In genomic region chr2:151819920-151820319, GRCh38 we compare ENCODE assay signal across 1 cellular context.
TF ChIP-seq lines count a peak whose summit lies in the region.

No MANE protein-coding gene starts in this region.

TF ChIP-seq in GM12878, 131 proteins besides CTCF, POLR2A, EP300 and RAD21 (continued from another document):
- TF ChIP-seq, protein P1, sequence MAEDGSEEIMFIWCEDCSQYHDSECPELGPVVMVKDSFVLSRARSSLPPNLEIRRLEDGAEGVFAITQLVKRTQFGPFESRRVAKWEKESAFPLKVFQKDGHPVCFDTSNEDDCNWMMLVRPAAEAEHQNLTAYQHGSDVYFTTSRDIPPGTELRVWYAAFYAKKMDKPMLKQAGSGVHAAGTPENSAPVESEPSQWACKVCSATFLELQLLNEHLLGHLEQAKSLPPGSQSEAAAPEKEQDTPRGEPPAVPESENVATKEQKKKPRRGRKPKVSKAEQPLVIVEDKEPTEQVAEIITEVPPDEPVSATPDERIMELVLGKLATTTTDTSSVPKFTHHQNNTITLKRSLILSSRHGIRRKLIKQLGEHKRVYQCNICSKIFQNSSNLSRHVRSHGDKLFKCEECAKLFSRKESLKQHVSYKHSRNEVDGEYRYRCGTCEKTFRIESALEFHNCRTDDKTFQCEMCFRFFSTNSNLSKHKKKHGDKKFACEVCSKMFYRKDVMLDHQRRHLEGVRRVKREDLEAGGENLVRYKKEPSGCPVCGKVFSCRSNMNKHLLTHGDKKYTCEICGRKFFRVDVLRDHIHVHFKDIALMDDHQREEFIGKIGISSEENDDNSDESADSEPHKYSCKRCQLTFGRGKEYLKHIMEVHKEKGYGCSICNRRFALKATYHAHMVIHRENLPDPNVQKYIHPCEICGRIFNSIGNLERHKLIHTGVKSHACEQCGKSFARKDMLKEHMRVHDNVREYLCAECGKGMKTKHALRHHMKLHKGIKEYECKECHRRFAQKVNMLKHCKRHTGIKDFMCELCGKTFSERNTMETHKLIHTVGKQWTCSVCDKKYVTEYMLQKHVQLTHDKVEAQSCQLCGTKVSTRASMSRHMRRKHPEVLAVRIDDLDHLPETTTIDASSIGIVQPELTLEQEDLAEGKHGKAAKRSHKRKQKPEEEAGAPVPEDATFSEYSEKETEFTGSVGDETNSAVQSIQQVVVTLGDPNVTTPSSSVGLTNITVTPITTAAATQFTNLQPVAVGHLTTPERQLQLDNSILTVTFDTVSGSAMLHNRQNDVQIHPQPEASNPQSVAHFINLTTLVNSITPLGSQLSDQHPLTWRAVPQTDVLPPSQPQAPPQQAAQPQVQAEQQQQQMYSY (CRISPR knock-in tag; IDR thresholded peaks at IDR 0.05), result no peak
- TF ChIP-seq ZNF24 (IDR thresholded peaks at IDR 0.05), result no peak
- TF ChIP-seq SMAD5 (IDR thresholded peaks at IDR 0.05; ENCODE audit: low read depth), result no peak
- TF ChIP-seq RUNX3 (IDR thresholded peaks at IDR 0.05; ENCODE audit: low read length), result peak; percentile 30; the same call in 1 of the 2 replicates
- TF ChIP-seq, protein P2, sequence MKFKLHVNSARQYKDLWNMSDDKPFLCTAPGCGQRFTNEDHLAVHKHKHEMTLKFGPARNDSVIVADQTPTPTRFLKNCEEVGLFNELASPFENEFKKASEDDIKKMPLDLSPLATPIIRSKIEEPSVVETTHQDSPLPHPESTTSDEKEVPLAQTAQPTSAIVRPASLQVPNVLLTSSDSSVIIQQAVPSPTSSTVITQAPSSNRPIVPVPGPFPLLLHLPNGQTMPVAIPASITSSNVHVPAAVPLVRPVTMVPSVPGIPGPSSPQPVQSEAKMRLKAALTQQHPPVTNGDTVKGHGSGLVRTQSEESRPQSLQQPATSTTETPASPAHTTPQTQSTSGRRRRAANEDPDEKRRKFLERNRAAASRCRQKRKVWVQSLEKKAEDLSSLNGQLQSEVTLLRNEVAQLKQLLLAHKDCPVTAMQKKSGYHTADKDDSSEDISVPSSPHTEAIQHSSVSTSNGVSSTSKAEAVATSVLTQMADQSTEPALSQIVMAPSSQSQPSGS (IDR thresholded peaks at IDR 0.05; ENCODE audit: low read length), result peak; percentile 16; the same call in 1 of the 2 replicates
- TF ChIP-seq JUNB (IDR thresholded peaks at IDR 0.05), result peak; percentile 75
- TF ChIP-seq ETV6 (conservative IDR thresholded peaks at IDR 0.05 in 1 of 2, IDR thresholded peaks at IDR 0.05 in 1 of 2; ENCODE audit: borderline replicate concordance in 1 of 2, low read depth in 1 of 2), result peak in 1 of 2 experiments; percentile 25; a peak in 1 of 4 replicates
- TF ChIP-seq IRF4 (IDR thresholded peaks at IDR 0.05; ENCODE audit: low read depth, low read length), result peak; percentile 60; the same call in 1 of the 2 replicates
- TF ChIP-seq STAT3 (IDR thresholded peaks at IDR 0.05; ENCODE audit: low read depth, low read length), result no peak
- 0 out of 2 replicates have a peak, but pooled peaks have one; percentile 12 for TF ChIP-seq NFIC (IDR thresholded peaks at IDR 0.05; ENCODE audit: low read depth, low read length)
